8 cellular contexts compared by ENCODE assay signal in the genomic region with DNA sequence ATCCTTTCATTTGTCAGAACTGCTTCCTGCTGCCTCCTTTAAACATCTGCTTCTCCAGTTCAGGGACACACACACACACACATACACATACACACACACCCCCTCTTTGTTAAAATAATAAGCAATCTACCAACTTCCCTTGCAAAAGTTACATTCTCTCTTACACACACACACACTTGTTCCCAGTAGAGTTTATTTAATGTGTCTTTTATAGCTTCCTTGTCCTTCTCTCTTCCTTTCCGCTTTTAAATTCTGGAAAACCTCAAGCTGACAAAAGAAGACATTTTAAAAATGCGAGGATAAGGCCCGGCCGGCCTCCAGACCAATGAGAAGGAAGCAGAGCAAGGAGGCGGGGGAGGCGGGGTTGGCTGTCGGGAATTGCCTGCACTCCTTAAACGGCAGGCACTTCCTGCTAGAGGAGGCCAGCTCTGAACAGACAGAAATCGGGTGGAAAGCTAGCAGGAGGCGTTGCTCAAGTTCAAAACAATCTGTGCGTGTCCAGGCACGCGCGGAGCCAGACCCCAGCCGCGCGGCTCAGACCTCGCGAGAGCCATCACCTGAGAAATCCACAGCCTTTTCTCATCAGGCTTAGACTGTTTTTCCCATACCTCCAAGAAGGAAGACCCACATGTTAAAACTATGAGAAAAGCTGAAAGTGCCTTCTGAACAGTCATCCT.
DNase-seq lines count a peak whose midpoint lies in the region; ATAC-seq and TF ChIP-seq lines count a peak whose summit lies in the region.

No MANE protein-coding gene starts in this region.

- peaks cover 0 to 24% of the 10 kb centered on the region in 2 donors for H3K4me1 ChIP-seq in adrenal gland (replicated peaks in 1 of 2)
- peaks cover 0 to 47% (median 16%) of the 10 kb centered on the region in 12 donors for H3K4me1 ChIP-seq in heart left ventricle
- H3K4me1 ChIP-seq in trophoblast cell (ENCODE audit: control insufficient read depth in 1 of 2, insufficient read depth in 2 of 2, low read length in 2 of 2), result peaks cover 5 to 11% of the 10 kb centered on the region in 2 experiments

- H3K14ac ChIP-seq in trophoblast cell (ENCODE audit: low read length), result peak overlapping the region; percentile 83

- H3K79me1 ChIP-seq in trophoblast cell (ENCODE audit: low read length), result peaks cover 13% of the 10 kb centered on the region

- no peaks in the 10 kb centered on the region for H3K36me3 ChIP-seq in adrenal gland (replicated peaks in 1 of 2)
- H3K36me3 ChIP-seq in heart left ventricle, result no peaks in the 10 kb centered on the region
- no peaks in the 10 kb centered on the region for H3K36me3 ChIP-seq in trophoblast cell (ENCODE audit: control insufficient read depth in 1 of 2, insufficient read depth in 2 of 2, low read length in 2 of 2)

- H3K79me2 ChIP-seq in trophoblast cell (ENCODE audit: control insufficient read depth, insufficient read depth, low read length, poor library complexity), result peaks cover 2% of the 10 kb centered on the region

- no peak overlapping the region for H3K23ac ChIP-seq in trophoblast cell (ENCODE audit: low read length)

- no peak overlapping the region for H4K12ac ChIP-seq in trophoblast cell (ENCODE audit: low read depth, low read length)

- TF ChIP-seq CTCF in HFFc6 (IDR thresholded peaks at IDR 0.05), result no peak
- no peak for TF ChIP-seq CTCF in adrenal gland (IDR thresholded peaks at IDR 0.05)
- peak in 1 of 12 donors; percentile 6 for TF ChIP-seq CTCF in heart left ventricle (IDR thresholded peaks at IDR 0.05)
- TF ChIP-seq CTCF in type B pancreatic cell (conservative IDR thresholded peaks at IDR 0.05), result no peak

- peak overlapping the region; percentile 93 for H3K27ac Mint-ChIP-seq in HFFc6
- H3K27ac Mint-ChIP-seq in type B pancreatic cell, result peak overlapping the region; percentile 96

- ATAC-seq in heart left ventricle, result peak; percentile 98 to 100 (median 100)

- no peak overlapping the region for H3K4ac ChIP-seq in trophoblast cell (ENCODE audit: low read depth, low read length)

- peak overlapping the region; percentile 53 for H3K4me3 ChIP-seq in GM08714 (ENCODE audit: low read length)
- peak overlapping the region in 2 of 4 donors; percentile 20 to 58 for H3K4me3 ChIP-seq in adrenal gland
- H3K4me3 ChIP-seq in heart left ventricle, result peak overlapping the region; percentile 9 to 63 (median 52)
- no peak overlapping the region for H3K4me3 ChIP-seq in trophoblast cell (ENCODE audit: low read depth, low read length)

- WGBS in adrenal gland, 4 donors, result 0 to 1% (median 0%) methylated on average over 19 of the region's 19 CpGs
- WGBS in heart left ventricle, 4 donors, result 1% methylated on average over 19 of the region's 19 CpGs
- no CpG with 5 or more reads among the region's 19 CpGs for WGBS in trophoblast cell (ENCODE audit: extremely low coverage, insufficient coverage, insufficient read length)

- H2BK5ac ChIP-seq in trophoblast cell (ENCODE audit: low read depth, low read length, poor library complexity), result peak overlapping the region; percentile 97

- H3K4me2 ChIP-seq in trophoblast cell (ENCODE audit: low read length), result peak overlapping the region; percentile 56

- no peak overlapping the region for H2AK5ac ChIP-seq in trophoblast cell (ENCODE audit: low read length)

- H3K4me3 Mint-ChIP-seq in HFFc6 (peak overlapping the region; percentile 90), type B pancreatic cell (peak overlapping the region; percentile 88)

- H3K9ac ChIP-seq in trophoblast cell (ENCODE audit: low read length), result no peak overlapping the region

- no peaks in the 10 kb centered on the region for H3K27me3 ChIP-seq in adrenal gland
- H3K27me3 ChIP-seq in heart left ventricle, result no peaks in the 10 kb centered on the region
- H3K27me3 ChIP-seq in trophoblast cell (ENCODE audit: insufficient read depth, low read length), result no peaks in the 10 kb centered on the region

- peak overlapping the region; percentile 91 for H4K91ac ChIP-seq in trophoblast cell (ENCODE audit: low read depth, low read length)

- H3K4me1 Mint-ChIP-seq in HFFc6 (ENCODE audit: low read depth) (peaks cover 62% of the 10 kb centered on the region), type B pancreatic cell (ENCODE audit: unreplicated experiment) (peaks cover 39% of the 10 kb centered on the region)

- no peaks in the 10 kb centered on the region for H3K9me3 ChIP-seq in adrenal gland (replicated peaks in 1 of 3)
- no peaks in the 10 kb centered on the region for H3K9me3 ChIP-seq in heart left ventricle
- no peaks in the 10 kb centered on the region for H3K9me3 ChIP-seq in trophoblast cell (ENCODE audit: insufficient read depth, low read depth, low read length)

- DNase-seq in HFFc6, result peak; percentile 98
- peak; percentile 88 for DNase-seq in NCI-H1105 (lab: John Stamatoyannopoulos, UW)
- DNase-seq in T follicular helper cell (ENCODE audit: low read depth), result peak; percentile 68
- DNase-seq in adrenal gland, result peak; percentile 91 to 98 (median 98)
- peak; percentile 92 to 96 (median 95) for DNase-seq in heart left ventricle
- DNase-seq in trophoblast cell, result peak; percentile 95 to 96
- peak; percentile 89 for DNase-seq in type B pancreatic cell (ENCODE audit: extremely low spot score, unreplicated experiment)

- H3K9me3 Mint-ChIP-seq in HFFc6 (no peaks in the 10 kb centered on the region), type B pancreatic cell (no peaks in the 10 kb centered on the region)

- H3K36me3 Mint-ChIP-seq in HFFc6 (ENCODE audit: low read depth) (peaks cover 5% of the 10 kb centered on the region), type B pancreatic cell (no peaks in the 10 kb centered on the region)

- TF ChIP-seq POLR2A in adrenal gland (IDR thresholded peaks at IDR 0.05) (peak in 1 of 2 donors; percentile 67), heart left ventricle (IDR thresholded peaks at IDR 0.05) (peak in 1 of 2 donors; percentile 43)

- peak overlapping the region; percentile 78 to 90 (median 84) for H3K27ac ChIP-seq in adrenal gland
- peak overlapping the region; percentile 14 to 91 (median 78) for H3K27ac ChIP-seq in heart left ventricle
- H3K27ac ChIP-seq in trophoblast cell (ENCODE audit: low read depth, low read length), result peak overlapping the region; percentile 98

- peak overlapping the region; percentile 89 for H4K8ac ChIP-seq in trophoblast cell (ENCODE audit: low read depth, low read length)

- H3K18ac ChIP-seq in trophoblast cell (ENCODE audit: low read length), result peak overlapping the region; percentile 94

- H2BK120ac ChIP-seq in trophoblast cell (ENCODE audit: insufficient read depth, low read length, poor library complexity), result peak overlapping the region; percentile 97

- peak overlapping the region; percentile 25 for H2AFZ ChIP-seq in trophoblast cell (ENCODE audit: insufficient read depth, low read length, poor library complexity)

- intact Hi-C loops in adrenal gland (cut with DNase I) (no loop called here), heart left ventricle (cut with DNase I) (loop anchor here in 2 of 10 donors (2.0 to 5.0 kb wide), 2 partner anchors 99 to 100 kb away; partner anchors contain the start of gene MAML2 (in 2 of the 2))

- peaks cover 4% of the 10 kb centered on the region; the same call in 1 of the 2 replicates for H3K27me3 Mint-ChIP-seq in HFFc6 (ENCODE audit: insufficient read depth)
- no peaks in the 10 kb centered on the region for H3K27me3 Mint-ChIP-seq in type B pancreatic cell

- peak overlapping the region; percentile 70 for H2BK12ac ChIP-seq in trophoblast cell (ENCODE audit: low read length)
